24 cellular contexts compared by ENCODE assay signal in genomic region chr15:33043636-33044035, GRCh38.
"Had no signal": no experiment of that assay in that cellular context is flagged by ENCODE, and none has a peak within 500 bp of the region (broad histone marks: within the 10 kb centered on the region; RNA-seq: fewer than 3 reads in every experiment).

No MANE protein-coding gene starts in this region.

- H3K27ac ChIP-seq: left lung, pancreas, prostate gland, sigmoid colon, tibial nerve, vagina had no signal

- H3K27ac Mint-ChIP-seq: immature natural killer cell; mesothelial cell of epicardium; natural killer cell treated with Interleukin-12 subunit alpha and Interleukin-12 subunit beta and Interleukin-15 and Interleukin-18, amount 100 ng/mL, for 72 hours; stimulated activated memory B cell treated with anti-CD40 and anti-IgM and Interleukin-4, amounts not matched to agents 10 μg/mL and 1 μg/mL and 100 μg/mL, for 72 hours; type B pancreatic cell had no signal

- DNase-seq: immature natural killer cell; kidney; left colon; left lung; mesendoderm; naive thymus-derived CD4-positive, alpha-beta T cell; pancreas; retina; sigmoid colon; stimulated activated CD4-positive, alpha-beta T cell treated with anti-CD3 and anti-CD28 coated beads, Interleukin-1b, Interleukin-23, amount 100 ng/mL, for 48 hours; stimulated activated CD4-positive, alpha-beta T cell treated with anti-CD3 and anti-CD28 coated beads, Interleukin-2, amount 100 ng/mL, for 48 hours; stimulated activated CD4-positive, alpha-beta T cell treated with anti-CD3 and anti-CD28 coated beads, Interleukin-4, amount 100 ng/mL, for 4 hours; stimulated activated CD8-positive, alpha-beta memory T cell treated with anti-CD3 and anti-CD28 coated beads, Interleukin-4, amount 100 ng/mL, for 48 hours; stimulated activated naive CD4-positive, alpha-beta T cell treated with Interleukin-2 at 50 U/mL for 16 hours; stimulated activated naive CD8-positive, alpha-beta T cell treated with anti-CD3 and anti-CD28 coated beads, Interleukin-15, amount 100 ng/mL, for 72 hours had no signal

- H3K9me3 ChIP-seq: pancreas, prostate gland, vagina had no signal

- H3K4me1 ChIP-seq: left lung, prostate gland, sigmoid colon, tibial nerve, vagina had no signal

- H3K36me3 Mint-ChIP-seq: immature natural killer cell; stimulated activated memory B cell treated with anti-CD40 and anti-IgM and Interleukin-4, amounts not matched to agents 10 μg/mL and 1 μg/mL and 100 μg/mL, for 72 hours had no signal

- H3K27me3 ChIP-seq: left lung, pancreas, sigmoid colon, tibial nerve, vagina had no signal

- H3K27me3 Mint-ChIP-seq: stimulated activated naive CD8-positive, alpha-beta T cell treated with anti-CD3 and anti-CD28 coated beads, Interleukin-15, amount 100 ng/mL, for 72 hours; type B pancreatic cell had no signal

- H3K4me3 ChIP-seq: left lung, lung, pancreas, prostate gland, sigmoid colon, smooth muscle cell, tibial nerve, vagina had no signal

- H3K36me3 ChIP-seq: left lung, pancreas, prostate gland, sigmoid colon, vagina had no signal

- H3K4me3 Mint-ChIP-seq: immature natural killer cell; mesothelial cell of epicardium; naive thymus-derived CD4-positive, alpha-beta T cell; natural killer cell treated with Interleukin-12 subunit alpha and Interleukin-12 subunit beta and Interleukin-15 and Interleukin-18, amount 100 ng/mL, for 72 hours; stimulated activated memory B cell treated with anti-CD40 and anti-IgM and Interleukin-4, amounts not matched to agents 10 μg/mL and 1 μg/mL and 100 μg/mL, for 72 hours; stimulated activated naive CD8-positive, alpha-beta T cell treated with anti-CD3 and anti-CD28 coated beads, Interleukin-15, amount 100 ng/mL, for 72 hours; type B pancreatic cell had no signal

- ATAC-seq: left colon; left lung; naive thymus-derived CD4-positive, alpha-beta T cell; pancreas; stimulated activated memory B cell treated with anti-CD40 and anti-IgM and Interleukin-4, amounts not matched to agents 10 μg/mL and 1 μg/mL and 100 μg/mL, for 72 hours; stimulated activated naive CD8-positive, alpha-beta T cell treated with anti-CD3 and anti-CD28 coated beads, Interleukin-15, amount 100 ng/mL, for 72 hours had no signal

- H3K4me2 ChIP-seq: smooth muscle cell had no signal

- H3K4me1 Mint-ChIP-seq: immature natural killer cell; mesothelial cell of epicardium; stimulated activated memory B cell treated with anti-CD40 and anti-IgM and Interleukin-4, amounts not matched to agents 10 μg/mL and 1 μg/mL and 100 μg/mL, for 72 hours had no signal
